8 cellular contexts compared by ENCODE assay signal in the genomic region with DNA sequence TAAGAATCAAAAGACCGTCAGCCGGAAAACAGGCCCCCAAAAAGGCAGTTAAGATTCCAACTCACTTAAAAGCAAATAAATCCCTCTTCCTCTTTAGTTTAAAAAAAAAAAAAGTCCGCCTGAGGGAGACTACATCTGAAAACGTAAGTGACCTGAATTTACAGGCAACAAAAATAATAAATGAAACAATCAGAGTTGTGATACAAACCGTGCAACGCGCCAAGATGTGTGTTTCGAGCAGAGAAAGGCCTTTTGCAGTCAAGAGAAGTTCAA. TPM values are rescaled to one million over a fixed set of nuclear protein-coding genes. Genes with fewer than 3 reads are reported as not detected.
A peak's percentile ranks its signal among the peaks of the same experiment; 100 is the strongest.
DNase-seq lines count a peak whose midpoint lies in the region; ATAC-seq, FAIRE-seq and TF ChIP-seq lines count a peak whose summit lies in the region.

No MANE protein-coding gene starts in this region.

- H3K4me3 ChIP-seq in AG04450 (ENCODE audit: low read depth, low read length) (peak overlapping the region; percentile 86), choroid plexus epithelial cell (ENCODE audit: low read depth, low read length) (peak overlapping the region; percentile 79)
- H3K4me3 ChIP-seq in Jurkat, Clone E6-1 (ENCODE audit: low read length) = peak overlapping the region; percentile 70

- DNase-seq in AG04450 (ENCODE audit: low read depth, low spot score) (no peak), choroid plexus epithelial cell (ENCODE audit: low read depth) (no peak), naive B cell (no peak), H54 (ENCODE audit: insufficient read length, low spot score) (no peak), AML-193 (lab: John Stamatoyannopoulos, UW) (no peak), NCI-H69 (lab: John Stamatoyannopoulos, UW) (no peak)
- no peak for DNase-seq in Jurkat, Clone E6-1 (ENCODE audit: low read depth, low spot score)

- H3K27ac Mint-ChIP-seq in naive B cell = peak overlapping the region; percentile 95 to 99 (median 98)

- H3K4me1 Mint-ChIP-seq in naive B cell = peaks cover 49 to 56% (median 49%) of the 10 kb centered on the region in 3 donors

- POLR2A ChIA-PET in AG04450 (lab: Yijun Ruan, JAX) = interaction anchor here (0.6 kb wide), 1 partner anchor 145 kb away, joined by 11 read pairs; no protein-coding TSS in a partner anchor

- H3K36me3 Mint-ChIP-seq in naive B cell = peaks cover 0 to 9% of the 10 kb centered on the region in 2 donors

- H3K27me3 Mint-ChIP-seq in naive B cell = peaks cover 0 to 3% (median 0%) of the 10 kb centered on the region in 3 donors

- peak overlapping the region; percentile 92 to 100 (median 96) for H3K4me3 Mint-ChIP-seq in naive B cell

- CTCF ChIA-PET in AG04450 (lab: Charles Lee) = interaction anchor here (0.6 kb wide), 1 partner anchor 133 kb away, joined by 3 read pairs; no protein-coding TSS in a partner anchor

- H3K27ac ChIP-seq in AG04450 (ENCODE audit: low read depth, low read length) = peak overlapping the region; percentile 90

- no peak for TF ChIP-seq CTCF in AG04450 (IDR thresholded peaks at IDR 0.05; ENCODE audit: low read depth, low read length)
- TF ChIP-seq CTCF in choroid plexus epithelial cell (conservative IDR thresholded peaks at IDR 0.05; ENCODE audit: low read depth, low read length) = no peak

- H3K9me3 Mint-ChIP-seq in naive B cell = no peaks in the 10 kb centered on the region

- no peaks in the 10 kb centered on the region for H3K27me3 ChIP-seq in AG04450 (ENCODE audit: control insufficient read depth, insufficient read depth, low read length)

- no peak for FAIRE-seq in H54 (lab: Jason Lieb, UNC)

- ATAC-seq in naive B cell (ENCODE audit: low read depth in 2 of 2) (no peak), GM18868 (IDR thresholded peaks at IDR 0.05; ENCODE audit: unreplicated experiment) (no peak)

- TF ChIP-seq POLR2A in H54 (IDR thresholded peaks at IDR 0.05; ENCODE audit: low read depth, low read length) = no peak

- no peaks in the 10 kb centered on the region for H3K9me3 ChIP-seq in AG04450 (ENCODE audit: control insufficient read depth, insufficient read depth, low read length)

RNA-seq across cellular contexts. Expression of gene KANSL1, which starts 1.1 kb away (rescaled TPM):
- polyA plus RNA-seq in AG04450 (2011; rRNA removed) = 15.6 and 27.0 TPM in 2 replicates
- 94.2 and 95.8 TPM in 2 replicates for polyA minus RNA-seq in AG04450 (2011; rRNA and poly(A)+ RNA removed)
- polyA plus RNA-seq in Jurkat, Clone E6-1 (2012; ENCODE audit: insufficient read depth, insufficient read length) = 41.7 TPM
- polyA plus RNA-seq in naive B cell (ENCODE audit: low read depth in 6 of 6) = 10 to 100 TPM in 5 of 6 donors, 1 to 10 TPM in 1; 5.8 to 27.5 (median 16.5) TPM
